In genomic region chr17:77374170-77374936, GRCh38 we compare ENCODE assay signal across 8 cellular contexts.
A peak's percentile ranks its signal among the peaks of the same experiment; 100 is the strongest.
DNase-seq lines count a peak whose midpoint lies in the region; ATAC-seq lines count a peak whose summit lies in the region.

No MANE protein-coding gene starts in this region.

- H3K4me3 Mint-ChIP-seq in activated CD4-positive, alpha-beta T cell treated with anti-CD3 and anti-CD28 coated beads, Interleukin-2, amount 10 ng/mL, durations not matched to agents 24 days and 14 days, result peak overlapping the region; percentile 97

- intact Hi-C loops in activated CD4-positive, alpha-beta T cell treated with anti-CD3 and anti-CD28 coated beads, Interleukin-2, amount 10 ng/mL, durations not matched to agents 24 days and 14 days (cut with micrococcal nuclease), result loop anchor here (1.0 to 5.0 kb wide), 4 partner anchors 15 to 70 kb away; no protein-coding TSS in a partner anchor

- H3K27ac Mint-ChIP-seq in activated CD4-positive, alpha-beta T cell treated with anti-CD3 and anti-CD28 coated beads, Interleukin-2, amount 10 ng/mL, durations not matched to agents 24 days and 14 days, result peak overlapping the region; percentile 98

- ATAC-seq in HG03565 (IDR thresholded peaks at IDR 0.05; ENCODE audit: unreplicated experiment), result no peak

- H3K27me3 Mint-ChIP-seq in activated CD4-positive, alpha-beta T cell treated with anti-CD3 and anti-CD28 coated beads, Interleukin-2, amount 10 ng/mL, durations not matched to agents 24 days and 14 days, result no peaks in the 10 kb centered on the region

- no peaks in the 10 kb centered on the region for H3K9me3 Mint-ChIP-seq in activated CD4-positive, alpha-beta T cell treated with anti-CD3 and anti-CD28 coated beads, Interleukin-2, amount 10 ng/mL, durations not matched to agents 24 days and 14 days

- H3K4me1 Mint-ChIP-seq in activated CD4-positive, alpha-beta T cell treated with anti-CD3 and anti-CD28 coated beads, Interleukin-2, amount 10 ng/mL, durations not matched to agents 24 days and 14 days, result peaks cover 65% of the 10 kb centered on the region

- DNase-seq in COLO668 (lab: John Stamatoyannopoulos, UW; ENCODE audit: unreplicated experiment), result peak; percentile 70
- peak; percentile 92 for DNase-seq in Kasumi-1 (lab: John Stamatoyannopoulos, UW)
- peak; percentile 94 for DNase-seq in activated CD4-positive, alpha-beta T cell treated with anti-CD3 and anti-CD28 coated beads, Interleukin-2, amount 10 ng/mL, durations not matched to agents 24 days and 14 days
- DNase-seq in dedifferentiated amniotic fluid mesenchymal stem cell (ENCODE audit: extremely low spot score), result peak; percentile 73
- DNase-seq in left kidney (ENCODE audit: low read depth, low spot score), result peak; percentile 97
- DNase-seq in stimulated activated CD4-positive, alpha-beta T cell treated with anti-CD3 and anti-CD28 coated beads, Interleukin-1b, Interleukin-23, amount 100 ng/mL, for 4 hours (ENCODE audit: low read depth in 2 of 2), result peak; percentile 49 to 62
- no peak for DNase-seq in middle frontal gyrus (ENCODE audit: extremely low spot score, low spot score)

- peaks cover 17% of the 10 kb centered on the region for H3K36me3 Mint-ChIP-seq in activated CD4-positive, alpha-beta T cell treated with anti-CD3 and anti-CD28 coated beads, Interleukin-2, amount 10 ng/mL, durations not matched to agents 24 days and 14 days (ENCODE audit: low read depth)
